Comparison of ENCODE assay signal across 16 cellular contexts in the genomic region with DNA sequence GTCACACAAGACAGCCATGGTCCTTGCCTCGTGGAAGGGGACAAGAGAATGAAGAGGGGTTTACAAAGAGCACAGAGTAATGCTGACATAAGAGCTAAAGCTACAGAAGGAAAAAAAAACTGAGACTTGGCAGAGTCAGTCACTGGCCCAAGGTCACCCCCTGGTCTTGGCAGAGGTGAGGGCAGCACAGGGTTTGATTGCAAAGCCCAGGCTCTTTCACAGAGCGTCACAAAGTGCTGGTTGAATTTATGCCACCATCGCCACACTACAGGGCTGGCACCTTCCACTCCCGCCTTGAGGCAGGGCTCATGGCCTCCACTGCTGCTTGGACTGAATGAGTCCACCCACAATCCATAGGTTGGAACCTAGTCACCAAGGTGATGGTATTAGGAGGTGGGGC.
DNase-seq lines count a peak whose midpoint lies in the region; ATAC-seq and TF ChIP-seq lines count a peak whose summit lies in the region.
"Had no signal": no experiment of that assay in that cellular context is flagged by ENCODE, and none has a peak within 500 bp of the region (broad histone marks: within the 10 kb centered on the region; RNA-seq: fewer than 3 reads in every experiment).

No MANE protein-coding gene starts in this region.

- H3K36me3 ChIP-seq in right atrium auricular region (no peaks in the 10 kb centered on the region), heart right ventricle (no peaks in the 10 kb centered on the region), right lobe of liver (no peaks in the 10 kb centered on the region), testis (ENCODE audit: low read depth, missing control alignments) (no peaks in the 10 kb centered on the region)
- H3K36me3 ChIP-seq: BLaER1 had no signal

- TF ChIP-seq CTCF in right atrium auricular region (IDR thresholded peaks at IDR 0.05) = no peak
- no peak for TF ChIP-seq CTCF in heart right ventricle (IDR thresholded peaks at IDR 0.05)
- no peak for TF ChIP-seq CTCF in right lobe of liver (IDR thresholded peaks at IDR 0.05)
- no peak for TF ChIP-seq CTCF in testis (IDR thresholded peaks at IDR 0.05)

- 67 to 75% methylated on average over 4 of the region's 4 CpGs for WGBS in heart right ventricle, 2 donors
- 40% methylated on average over 2 of the region's 4 CpGs for WGBS in right lobe of liver (ENCODE audit: insufficient coverage, low coverage, low lambda C conversion rate, missing lambda C conversion rate)
- 54 to 87% methylated on average over 4 of the region's 4 CpGs for WGBS in testis, 2 donors

- peaks cover 0 to 25% of the 10 kb centered on the region in 2 donors for H3K4me1 ChIP-seq in right atrium auricular region
- peaks cover 15 to 33% (median 26%) of the 10 kb centered on the region in 9 donors for H3K4me1 ChIP-seq in heart right ventricle
- H3K4me1 ChIP-seq in right lobe of liver = peaks cover 0 to 32% (median 13%) of the 10 kb centered on the region in 4 donors
- no peaks in the 10 kb centered on the region for H3K4me1 ChIP-seq in testis

- DNase-seq in Right ventricle myocardium superior (no peak), right atrium auricular region (ENCODE audit: low spot score) (no peak), heart right ventricle (peak in 1 of 2 donors; percentile 40), right lobe of liver (peak; percentile 56 to 88 (median 83)), testis (peak; percentile 50), cerebellar nuclear complex (lab: John Stamatoyannopoulos, UW) (no peak), NOMO-1 (lab: John Stamatoyannopoulos, UW; ENCODE audit: unreplicated experiment in 2 of 2) (no peak)
- DNase-seq: 8988T; CD4-positive, alpha-beta memory T cell; DMS153; DMS79; GDM1; HCEC 1CT had no signal

- H3K27me3 ChIP-seq in right atrium auricular region (no peaks in the 10 kb centered on the region), heart right ventricle (no peaks in the 10 kb centered on the region), right lobe of liver (no peaks in the 10 kb centered on the region), testis (no peaks in the 10 kb centered on the region)
- H3K27me3 ChIP-seq: BLaER1 had no signal

- H3K4me3 ChIP-seq in right atrium auricular region (no peak overlapping the region), heart right ventricle (no peak overlapping the region), right lobe of liver (no peak overlapping the region), testis (no peak overlapping the region)
- H3K4me3 ChIP-seq: BLaER1, GM23338 had no signal

- no peaks in the 10 kb centered on the region for H3K9me3 ChIP-seq in right atrium auricular region
- peaks cover 0 to 4% (median 0%) of the 10 kb centered on the region in 11 donors for H3K9me3 ChIP-seq in heart right ventricle
- H3K9me3 ChIP-seq in right lobe of liver = no peaks in the 10 kb centered on the region
- no peaks in the 10 kb centered on the region for H3K9me3 ChIP-seq in testis

- H3K27ac ChIP-seq in right atrium auricular region (no peak overlapping the region), heart right ventricle (peak overlapping the region in 5 of 10 donors; percentile 11 to 41 (median 28)), right lobe of liver (peak overlapping the region in 2 of 3 donors; percentile 53 to 64), testis (no peak overlapping the region)
- H3K27ac ChIP-seq: BLaER1 had no signal

- intact Hi-C loops in Right ventricle myocardium superior (cut with DNase I) = no loop called here
- intact Hi-C loops in heart right ventricle (cut with DNase I) = no loop called here
- intact Hi-C loops in right lobe of liver (cut with DNase I) = no loop called here
- intact Hi-C loops in testis (cut with DNase I; ENCODE audit: low total_unique reads) = no loop called here

- TF ChIP-seq POLR2A in right lobe of liver (IDR thresholded peaks at IDR 0.05) = no peak
- no peak for TF ChIP-seq POLR2A in testis (IDR thresholded peaks at IDR 0.05)

- ATAC-seq in Right ventricle myocardium superior (ENCODE audit: poor library complexity) = peak; percentile 56
- ATAC-seq in heart right ventricle = peak in 7 of 8 donors; percentile 17 to 70 (median 44)
- ATAC-seq in right lobe of liver = peak; percentile 63 to 87 (median 78)
- no peak for ATAC-seq in GM19328 (IDR thresholded peaks at IDR 0.05; ENCODE audit: unreplicated experiment)
- ATAC-seq: GM23338 had no signal

Comparison
In these comparisons a context has a peak if more than half of its experiments do, and no peak if none do; other contexts are left out.
1. DNase-seq: peak in right lobe of liver (3 of 3) and testis (single experiment); none in Right ventricle myocardium superior (single experiment), right atrium auricular region (single experiment), cerebellar nuclear complex (0 of 2) and NOMO-1 (0 of 2).
2. H3K27ac ChIP-seq: peak in right lobe of liver (2 of 3); none in right atrium auricular region (0 of 2) and testis (0 of 2).